ENCODE assay signal across 2 cellular contexts in the genomic region with DNA sequence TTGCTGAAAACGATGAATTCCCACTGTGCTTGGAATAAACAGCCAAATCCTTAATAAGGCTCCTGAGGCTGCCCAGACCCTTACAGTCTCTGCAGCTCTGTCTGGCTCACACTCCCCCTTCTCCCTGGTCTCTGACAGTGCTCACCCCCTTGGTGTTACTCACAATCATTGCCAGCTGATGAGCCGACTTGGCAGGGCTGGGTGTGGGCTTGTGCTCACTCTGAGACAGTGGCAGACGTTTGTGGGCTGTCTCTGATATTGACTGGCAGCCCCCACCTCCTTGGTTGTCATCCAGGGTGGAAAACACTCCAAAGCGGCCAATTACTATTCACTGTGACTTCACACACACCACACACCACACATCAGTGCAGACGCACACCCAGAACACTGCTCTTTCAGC.
A peak's percentile ranks its signal among the peaks of the same experiment; 100 is the strongest.
TF ChIP-seq lines count a peak whose summit lies in the region.

No MANE protein-coding gene starts in this region.

TF ChIP-seq in H1, 55 proteins besides CTCF, POLR2A, EP300 and RAD21 (continued from another document):
- TF ChIP-seq NANOG (IDR thresholded peaks at IDR 0.05; ENCODE audit: insufficient read depth, low read depth, low read length, poor library complexity, severe bottlenecking) = no peak

TF ChIP-seq in neural cell, 6 proteins besides CTCF, POLR2A, EP300 and RAD21:
- TF ChIP-seq, protein P1, sequence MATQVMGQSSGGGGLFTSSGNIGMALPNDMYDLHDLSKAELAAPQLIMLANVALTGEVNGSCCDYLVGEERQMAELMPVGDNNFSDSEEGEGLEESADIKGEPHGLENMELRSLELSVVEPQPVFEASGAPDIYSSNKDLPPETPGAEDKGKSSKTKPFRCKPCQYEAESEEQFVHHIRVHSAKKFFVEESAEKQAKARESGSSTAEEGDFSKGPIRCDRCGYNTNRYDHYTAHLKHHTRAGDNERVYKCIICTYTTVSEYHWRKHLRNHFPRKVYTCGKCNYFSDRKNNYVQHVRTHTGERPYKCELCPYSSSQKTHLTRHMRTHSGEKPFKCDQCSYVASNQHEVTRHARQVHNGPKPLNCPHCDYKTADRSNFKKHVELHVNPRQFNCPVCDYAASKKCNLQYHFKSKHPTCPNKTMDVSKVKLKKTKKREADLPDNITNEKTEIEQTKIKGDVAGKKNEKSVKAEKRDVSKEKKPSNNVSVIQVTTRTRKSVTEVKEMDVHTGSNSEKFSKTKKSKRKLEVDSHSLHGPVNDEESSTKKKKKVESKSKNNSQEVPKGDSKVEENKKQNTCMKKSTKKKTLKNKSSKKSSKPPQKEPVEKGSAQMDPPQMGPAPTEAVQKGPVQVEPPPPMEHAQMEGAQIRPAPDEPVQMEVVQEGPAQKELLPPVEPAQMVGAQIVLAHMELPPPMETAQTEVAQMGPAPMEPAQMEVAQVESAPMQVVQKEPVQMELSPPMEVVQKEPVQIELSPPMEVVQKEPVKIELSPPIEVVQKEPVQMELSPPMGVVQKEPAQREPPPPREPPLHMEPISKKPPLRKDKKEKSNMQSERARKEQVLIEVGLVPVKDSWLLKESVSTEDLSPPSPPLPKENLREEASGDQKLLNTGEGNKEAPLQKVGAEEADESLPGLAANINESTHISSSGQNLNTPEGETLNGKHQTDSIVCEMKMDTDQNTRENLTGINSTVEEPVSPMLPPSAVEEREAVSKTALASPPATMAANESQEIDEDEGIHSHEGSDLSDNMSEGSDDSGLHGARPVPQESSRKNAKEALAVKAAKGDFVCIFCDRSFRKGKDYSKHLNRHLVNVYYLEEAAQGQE (IDR thresholded peaks at IDR 0.05; ENCODE audit: borderline replicate concordance) = peak; percentile 17
- TF ChIP-seq TAF1 (IDR thresholded peaks at IDR 0.05; ENCODE audit: low read depth) = no peak
